ENCODE assay signal across 8 cellular contexts in genomic region chr3:73502609-73503560, GRCh38.
A peak's percentile ranks its signal among the peaks of the same experiment; 100 is the strongest.
DNase-seq lines count a peak whose midpoint lies in the region; ATAC-seq and TF ChIP-seq lines count a peak whose summit lies in the region.

No MANE protein-coding gene starts in this region.

- no peak overlapping the region for H3K4me3 ChIP-seq in lung

- H3K36me3 ChIP-seq in lung (ENCODE audit: control insufficient read depth in 2 of 2, insufficient read depth in 2 of 2, low read length in 2 of 2): no peaks in the 10 kb centered on the region

- WGBS in lung, 2 donors: 34 to 45% methylated on average over 6 of the region's 6 CpGs

- H3K4me1 ChIP-seq in lung (ENCODE audit: control insufficient read depth in 2 of 2, insufficient read depth in 2 of 2, low read length in 2 of 2): peaks cover 3 to 13% of the 10 kb centered on the region in 2 donors

- ATAC-seq in GM18520 (IDR thresholded peaks at IDR 0.05; ENCODE audit: unreplicated experiment): peak; percentile 57
- ATAC-seq in HG03025 (IDR thresholded peaks at IDR 0.05; ENCODE audit: low FRiP score, unreplicated experiment): peak; percentile 79
- ATAC-seq in lung (ENCODE audit: insufficient read depth, low FRiP score): peak; percentile 64

- no peaks in the 10 kb centered on the region for H3K27me3 ChIP-seq in lung (ENCODE audit: control insufficient read depth, insufficient read depth)

- H3K27ac ChIP-seq in lung (ENCODE audit: low read depth in 1 of 2, low read length in 1 of 2): no peak overlapping the region

- DNase-seq in AML-193 (lab: John Stamatoyannopoulos, UW) (peak; percentile 52 to 68), NCI-H2196 (lab: John Stamatoyannopoulos, UW; ENCODE audit: unreplicated experiment) (peak; percentile 52), ecto neural progenitor cell (ENCODE audit: low spot score) (peak; percentile 67), lung (ENCODE audit: low spot score) (peak; percentile 53)
- peak; percentile 21 for DNase-seq in activated CD4-positive, alpha-beta T cell treated with anti-CD3 and anti-CD28 coated beads for 1 hour
- peak; percentile 12 for DNase-seq in stimulated activated CD8-positive, alpha-beta memory T cell treated with anti-CD3 and anti-CD28 coated beads, Interleukin-15, amount 100 ng/mL, for 1 hour (ENCODE audit: low read depth)

- no peaks in the 10 kb centered on the region for H3K9me3 ChIP-seq in lung (ENCODE audit: control insufficient read depth in 2 of 2, insufficient read depth in 1 of 2, low read length in 1 of 2)

- TF ChIP-seq CTCF in lung (IDR thresholded peaks at IDR 0.05; ENCODE audit: control extremely low read depth, extremely low read depth): peak; percentile 75

Comparison
In these comparisons a context has a peak if more than half of its experiments do, and no peak if none do; other contexts are left out.
1. DNase-seq: peak in every context shown above with its lines; median percentile 67 in ecto neural progenitor cell; 60 in AML-193; 53 in lung; 52 in NCI-H2196; 21 in activated CD4-positive, alpha-beta T cell treated with anti-CD3 and anti-CD28 coated beads for 1 hour; 12 in stimulated activated CD8-positive, alpha-beta memory T cell treated with anti-CD3 and anti-CD28 coated beads, Interleukin-15, amount 100 ng/mL, for 1 hour.